12 cellular contexts compared by ENCODE assay signal in the genomic region with DNA sequence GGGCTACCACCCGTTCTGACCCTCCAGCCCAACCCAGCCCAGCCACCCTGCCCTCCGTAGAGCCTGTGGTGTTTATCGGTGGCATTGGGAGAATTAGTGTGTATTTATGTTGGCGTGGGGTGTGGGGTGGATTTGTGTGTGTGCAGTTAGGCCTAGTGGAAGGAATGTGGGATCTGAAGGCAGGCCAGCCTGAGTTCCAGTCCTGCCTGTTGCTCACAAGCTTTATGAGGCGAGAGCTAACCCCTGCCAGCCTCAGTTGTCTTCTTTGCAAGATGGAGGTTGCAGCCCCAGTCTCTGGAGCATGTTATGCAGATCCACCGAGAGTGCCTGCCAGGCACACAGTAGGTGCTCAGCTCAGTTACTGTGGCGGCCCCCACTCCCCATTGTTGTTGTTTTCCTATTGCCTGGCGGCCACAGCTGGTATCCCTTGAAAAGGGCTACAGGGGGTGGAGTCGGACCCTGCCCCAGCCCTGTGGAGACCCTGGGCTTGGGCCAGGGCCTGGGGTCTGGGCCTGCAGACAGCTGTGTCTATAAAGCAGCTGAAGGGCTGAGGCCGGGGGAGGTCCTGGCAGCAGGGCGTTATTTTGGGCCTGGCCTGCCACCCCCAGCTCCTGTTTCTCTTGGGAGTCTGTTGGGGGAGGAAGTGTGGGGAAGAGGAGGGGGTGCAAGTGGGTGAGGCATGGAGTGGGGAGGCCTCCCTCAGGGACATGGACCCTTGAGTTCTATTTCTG. TPM values are rescaled to one million over a fixed set of nuclear protein-coding genes. Genes with fewer than 3 reads are reported as not detected.
DNase-seq lines count a peak whose midpoint lies in the region; ATAC-seq, FAIRE-seq and TF ChIP-seq lines count a peak whose summit lies in the region.
"Had no signal": no experiment of that assay in that cellular context is flagged by ENCODE, and none has a peak within 500 bp of the region (broad histone marks: within the 10 kb centered on the region; RNA-seq: fewer than 3 reads in every experiment).

No MANE protein-coding gene starts in this region.

- peaks cover 11% of the 10 kb centered on the region for H3K36me3 Mint-ChIP-seq in astrocyte (ENCODE audit: low read depth, unreplicated experiment)
- H3K36me3 Mint-ChIP-seq: memory B cell had no signal

- peaks cover 62% of the 10 kb centered on the region for H3K79me2 ChIP-seq in astrocyte (ENCODE audit: insufficient read depth, low read length)

- ATAC-seq in left ventricle myocardium superior, result peak; percentile 19

- no peak for TF ChIP-seq POLR2A in spleen (IDR thresholded peaks at IDR 0.05)

- H3K9ac ChIP-seq in astrocyte (ENCODE audit: low read length), result no peak overlapping the region
- peak overlapping the region; percentile 10 for H3K9ac ChIP-seq in rectal smooth muscle tissue (ENCODE audit: low read length)

- WGBS in spleen, 5 donors, result 81 to 85% (median 83%) methylated on average over 11 of the region's 11 CpGs

- no peaks in the 10 kb centered on the region for H3K27me3 Mint-ChIP-seq in astrocyte (ENCODE audit: low read depth, unreplicated experiment)

- H3K9me3 ChIP-seq in astrocyte (ENCODE audit: insufficient read depth, low read depth, low read length) (no peaks in the 10 kb centered on the region), spleen (no peaks in the 10 kb centered on the region)

- H3K27me3 ChIP-seq in astrocyte (ENCODE audit: insufficient read depth, low read length), result no peaks in the 10 kb centered on the region
- no peaks in the 10 kb centered on the region for H3K27me3 ChIP-seq in rectal smooth muscle tissue (ENCODE audit: control insufficient read depth, insufficient read depth, low read length)
- H3K27me3 ChIP-seq in spleen (replicated peaks in 1 of 7), result peaks cover 0 to 23% (median 14%) of the 10 kb centered on the region in 7 donors

- peak overlapping the region; percentile 57 for H3K4me3 Mint-ChIP-seq in astrocyte (ENCODE audit: unreplicated experiment)
- H3K4me3 Mint-ChIP-seq: memory B cell had no signal

- in situ Hi-C loops in G401 (cut with HindIII; ENCODE audit: low sequenced_read_pairs), result no loop called here

- H3K27ac ChIP-seq in astrocyte (ENCODE audit: low read depth, low read length), result no peak overlapping the region
- no peak overlapping the region for H3K27ac ChIP-seq in rectal smooth muscle tissue (ENCODE audit: low read depth, low read length)
- H3K27ac ChIP-seq in spleen, result no peak overlapping the region

- no peak overlapping the region for H3K4me3 ChIP-seq in astrocyte (ENCODE audit: insufficient read depth, low read depth, low read length)
- H3K4me3 ChIP-seq in rectal smooth muscle tissue (ENCODE audit: low read length), result no peak overlapping the region
- H3K4me3 ChIP-seq in spleen, result no peak overlapping the region

- TF ChIP-seq CTCF in astrocyte (IDR thresholded peaks at IDR 0.05; ENCODE audit: insufficient read depth, low read depth, low read length), result peak; percentile 31
- no peak for TF ChIP-seq CTCF in spleen (IDR thresholded peaks at IDR 0.05 in 8 of 11, conservative IDR thresholded peaks at IDR 0.05 in 3 of 11)

- H3K4me1 ChIP-seq in astrocyte (ENCODE audit: insufficient read depth, low read length), result peaks cover 22% of the 10 kb centered on the region
- peaks cover 3% of the 10 kb centered on the region for H3K4me1 ChIP-seq in rectal smooth muscle tissue (ENCODE audit: control insufficient read depth, insufficient read depth, low read length)
- H3K4me1 ChIP-seq in spleen, result peaks cover 0 to 22% (median 5%) of the 10 kb centered on the region in 6 donors

- H2AFZ ChIP-seq in astrocyte (ENCODE audit: low read depth, low read length), result no peak overlapping the region

- H3K4me1 Mint-ChIP-seq in astrocyte (ENCODE audit: low read depth, unreplicated experiment), result peaks cover 18% of the 10 kb centered on the region

- peak; percentile 41 for DNase-seq in EH (ENCODE audit: low read depth)
- peak; percentile 21 for DNase-seq in astrocyte (ENCODE audit: low read depth)
- DNase-seq in left ventricle myocardium superior, result peak; percentile 33
- DNase-seq in G401 (ENCODE audit: low spot score), result no peak
- no peak for DNase-seq in activated CD8-positive, alpha-beta memory T cell treated with anti-CD3 and anti-CD28 coated beads for 24 hours
- DNase-seq in NCI-H510A treated with DMSO at 0.1 percent for 48 hours (lab: John Stamatoyannopoulos, UW), result no peak
- DNase-seq in spleen, result no peak
- DNase-seq: activated CD4-positive, alpha-beta T cell treated with anti-CD3 and anti-CD28 coated beads for 48 hours; amniotic stem cell; NCI-H69 had no signal

- intact Hi-C loops in left ventricle myocardium superior (cut with micrococcal nuclease) (no loop called here), spleen (cut with DNase I; ENCODE audit: low total_unique reads) (no loop called here)

- H3K36me3 ChIP-seq in astrocyte (ENCODE audit: insufficient read depth, low read length) (peaks cover 8% of the 10 kb centered on the region), rectal smooth muscle tissue (ENCODE audit: control insufficient read depth, insufficient read depth, low read length) (peaks cover 7% of the 10 kb centered on the region), spleen (peaks cover 0 to 25% (median 0%) of the 10 kb centered on the region in 6 donors)

- no peak overlapping the region for H3K4me2 ChIP-seq in astrocyte (ENCODE audit: low read length)

- no peaks in the 10 kb centered on the region for H3K9me3 Mint-ChIP-seq in astrocyte (ENCODE audit: unreplicated experiment)
- H3K9me3 Mint-ChIP-seq: memory B cell had no signal

- peaks cover 70% of the 10 kb centered on the region for H4K20me1 ChIP-seq in astrocyte (ENCODE audit: insufficient read depth, low read length)

- H3K27ac Mint-ChIP-seq in astrocyte (ENCODE audit: unreplicated experiment), result peak overlapping the region; percentile 86
- H3K27ac Mint-ChIP-seq: memory B cell had no signal

- no peak for FAIRE-seq in astrocyte (lab: Jason Lieb, UNC)

RNA-seq across cellular contexts. Expression of gene ERBB2, which starts 5.1 kb away (rescaled TPM):
- total RNA-seq in astrocyte (64.0 and 70.4 TPM in 2 replicates), left ventricle myocardium superior (75.8 TPM), spleen (10 to 100 TPM in 5 of 7 donors, 1 to 10 TPM in 2; 8.5 to 15.9 (median 13.8) TPM)
- total RNA-seq in G401 (2014; rRNA removed; shearing (Covaris generic)), result 41.1 and 44.7 TPM in 2 replicates
- polyA plus RNA-seq in spleen, result 1 to 10 TPM; 3.4 to 6.6 (median 4.3) TPM

RNA-seq across cellular contexts. Expression of gene PGAP3, which starts 17.1 kb away (rescaled TPM):
- 12.2 and 15.6 TPM in 2 replicates for total RNA-seq in astrocyte
- 7.3 TPM for total RNA-seq in left ventricle myocardium superior
- 10.3 and 13.5 TPM in 2 replicates for total RNA-seq in G401 (2014; rRNA removed; shearing (Covaris generic))
- 10 to 100 TPM; 15.5 to 27.4 (median 20.7) TPM for total RNA-seq in spleen
- 10 to 100 TPM; 11.5 to 21.3 (median 18.3) TPM for polyA plus RNA-seq in spleen

RNA-seq across cellular contexts. Expression of gene MIEN1, which starts 25.3 kb away (rescaled TPM):
- 38.9 and 41.3 TPM in 2 replicates for total RNA-seq in astrocyte
- total RNA-seq in left ventricle myocardium superior, result 49.3 TPM
- 28.0 and 61.8 TPM in 2 replicates for total RNA-seq in G401 (2014; rRNA removed; shearing (Covaris generic))
- 10 to 100 TPM; 28.0 to 58.2 (median 40.5) TPM for total RNA-seq in spleen
- polyA plus RNA-seq in spleen, result 10 to 100 TPM; 60.9 to 85.2 (median 78.7) TPM

RNA-seq across cellular contexts. Expression of gene GRB7, which starts 32.8 kb away (rescaled TPM):
- total RNA-seq in astrocyte, result 1.8 and 3.3 TPM in 2 replicates
- 5.1 TPM for total RNA-seq in left ventricle myocardium superior
- 1.7 and 2.0 TPM in 2 replicates for total RNA-seq in G401 (2014; rRNA removed; shearing (Covaris generic))
- total RNA-seq in spleen, result 1 to 10 TPM in 2 of 7 donors, under 1 TPM in 4, not detected in 1; 0.51 to 1.9 (median 0.66) TPM
- under 1 TPM; 0.04 to 0.19 (median 0.14) TPM for polyA plus RNA-seq in spleen

RNA-seq across cellular contexts. Expression of gene PNMT, which starts 36.7 kb away (rescaled TPM):
- total RNA-seq in astrocyte (0.59 and 1.5 TPM in 2 replicates), left ventricle myocardium superior (5.8 TPM), spleen (1 to 10 TPM in 1 of 7 donors, under 1 TPM in 2, not detected in 4; 0.47 to 2.4 (median 0.51) TPM)
- not detected in 2 replicates for total RNA-seq in G401 (2014; rRNA removed; shearing (Covaris generic))
- polyA plus RNA-seq in spleen, result under 1 TPM; 0.28 to 0.93 (median 0.80) TPM

Comparison
In these comparisons a context has a peak if more than half of its experiments do, and no peak if none do; other contexts are left out.
1. DNase-seq: peak in EH (single experiment), astrocyte (single experiment) and left ventricle myocardium superior (single experiment); none in G401 (single experiment), activated CD8-positive, alpha-beta memory T cell treated with anti-CD3 and anti-CD28 coated beads for 24 hours (single experiment), NCI-H510A treated with DMSO at 0.1 percent for 48 hours (single experiment) and spleen (single experiment).